Comparison of ENCODE assay signal across 2 cellular contexts in genomic region chr11:114297806-114298700, GRCh38.
TF ChIP-seq lines count a peak whose summit lies in the region.

No MANE protein-coding gene starts in this region.

TF ChIP-seq in SK-N-SH, 30 proteins besides CTCF, POLR2A, EP300 and RAD21 (continued from another document):
- TF ChIP-seq PBX3 (IDR thresholded peaks at IDR 0.05) (no peak), POLR2AphosphoS5 (IDR thresholded peaks at IDR 0.05; ENCODE audit: low read depth, low read length) (no peak), MAX (IDR thresholded peaks at IDR 0.05; ENCODE audit: low read depth) (no peak), RFX5 (IDR thresholded peaks at IDR 0.05; ENCODE audit: low read length) (no peak), MXI1 (IDR thresholded peaks at IDR 0.05; ENCODE audit: low read depth, low read length) (no peak), USF2 (IDR thresholded peaks at IDR 0.05; ENCODE audit: borderline replicate concordance, low read depth, low read length) (no peak), CHD2 (IDR thresholded peaks at IDR 0.05; ENCODE audit: low read length, partially characterized antibody) (no peak), ZBTB33 (IDR thresholded peaks at IDR 0.05; ENCODE audit: borderline replicate concordance, low read depth) (no peak), ELF1 (IDR thresholded peaks at IDR 0.05) (no peak), MEF2A (IDR thresholded peaks at IDR 0.05; ENCODE audit: borderline replicate concordance, low read depth) (no peak), GATA2 (CRISPR knock-in tag; IDR thresholded peaks at IDR 0.05) (no peak), TAF1 (IDR thresholded peaks at IDR 0.05; ENCODE audit: borderline replicate concordance, low read depth, low read length) (no peak), SIN3A (IDR thresholded peaks at IDR 0.05; ENCODE audit: borderline replicate concordance, low read depth, low read length) (no peak)

TF ChIP-seq in SK-N-SH treated with all-trans-retinoic acid at 6 μM for 48 hours, 23 proteins besides CTCF, POLR2A, EP300 and RAD21:
- no peak for TF ChIP-seq TSHZ2 (CRISPR knock-in tag; IDR thresholded peaks at IDR 0.05)
- TF ChIP-seq PPARA (CRISPR knock-in tag; IDR thresholded peaks at IDR 0.05; ENCODE audit: borderline replicate concordance) = no peak
- no peak for TF ChIP-seq ZFP30 (CRISPR knock-in tag; IDR thresholded peaks at IDR 0.05)
- no peak for TF ChIP-seq SNAI2 (CRISPR knock-in tag; IDR thresholded peaks at IDR 0.05)
- TF ChIP-seq ZFP3 (CRISPR knock-in tag; IDR thresholded peaks at IDR 0.05) = no peak
